In the genomic region with DNA sequence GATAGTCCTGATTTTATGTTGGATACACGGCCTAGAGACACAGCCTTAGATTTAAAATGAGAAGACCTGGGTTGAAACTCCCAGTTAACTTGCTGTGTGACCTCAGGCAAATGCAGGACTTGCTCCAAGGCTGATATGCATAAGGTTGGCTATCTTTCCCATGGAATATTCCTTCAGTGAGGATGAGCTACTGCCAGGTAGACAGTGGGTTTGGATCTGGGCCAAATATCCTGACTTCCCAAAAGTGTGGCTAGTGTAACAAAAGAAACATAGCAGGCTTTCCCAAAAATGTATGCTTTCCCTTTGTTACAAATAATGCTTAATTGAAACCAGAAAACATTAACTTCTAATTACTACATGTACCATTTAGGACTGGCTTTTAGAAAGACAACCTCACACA, we compare ENCODE assay signal across 8 cellular contexts. TPM values are rescaled to one million over a fixed set of nuclear protein-coding genes. Genes with fewer than 3 reads are reported as not detected.
DNase-seq lines count a peak whose midpoint lies in the region; ATAC-seq and TF ChIP-seq lines count a peak whose summit lies in the region.

No MANE protein-coding gene starts in this region.

- no peaks in the 10 kb centered on the region; a peak in 1 of 7 replicates for H3K36me3 Mint-ChIP-seq in H9 (ENCODE audit: insufficient read depth in 1 of 3, low read depth in 3 of 3)

- TF ChIP-seq EP300 in sigmoid colon (IDR thresholded peaks at IDR 0.05), result no peak

- H2BK15ac ChIP-seq in H9 (ENCODE audit: low read depth, low read length), result no peak overlapping the region

- no CpG with 5 or more reads among the region's 1 CpG for WGBS in H9 (ENCODE audit: extremely low coverage, insufficient read length, low lambda C conversion rate)
- 26 to 49% methylated on average over 1 of the region's 1 CpG for WGBS in sigmoid colon, 2 donors

- H3K27ac ChIP-seq in H9 (ENCODE audit: insufficient read length, low read depth, low read length) (no peak overlapping the region), SK-N-MC (no peak overlapping the region), fibroblast of lung (ENCODE audit: insufficient read depth, low read length) (no peak overlapping the region), sigmoid colon (peak overlapping the region; percentile 87 to 97 (median 92))

- H3K79me1 ChIP-seq in H9 (ENCODE audit: insufficient read depth, low read depth, low read length, poor library complexity, severe bottlenecking), result no peaks in the 10 kb centered on the region

- H3K56ac ChIP-seq in H9 (ENCODE audit: insufficient read length, low read depth, low read length), result no peak overlapping the region

- no peak overlapping the region for H2BK20ac ChIP-seq in H9 (ENCODE audit: low read depth, low read length, poor library complexity, severe bottlenecking)

- H3K4me1 ChIP-seq in H9 (ENCODE audit: insufficient read depth, low read length) (no peaks in the 10 kb centered on the region), fibroblast of lung (ENCODE audit: control insufficient read depth, extremely low read depth, insufficient read depth, low read length) (no peaks in the 10 kb centered on the region), sigmoid colon (peaks cover 0 to 36% (median 31%) of the 10 kb centered on the region in 4 donors)

- no peak overlapping the region for H2BK120ac ChIP-seq in H9 (ENCODE audit: low read depth, low read length, poor library complexity, severe bottlenecking)

- peak overlapping the region; percentile 81 to 84 for H3K4me3 Mint-ChIP-seq in H9

- H3K9me3 Mint-ChIP-seq in H9, result no peaks in the 10 kb centered on the region

- intact Hi-C loops in sigmoid colon (cut with DNase I), result loop anchor here (5.0 to 10.0 kb wide), 2 partner anchors 567 to 1099 kb away; a partner anchor contains a TSS

- H4K20me1 ChIP-seq in H9 (ENCODE audit: control insufficient read depth, insufficient read depth, insufficient read length) (no peaks in the 10 kb centered on the region), fibroblast of lung (ENCODE audit: control insufficient read depth, extremely low read depth, insufficient read depth, low read length) (no peaks in the 10 kb centered on the region)

- no peaks in the 10 kb centered on the region; the same call in 1 of the 2 replicates for H3K27me3 ChIP-seq in H9 (ENCODE audit: insufficient read depth, low read length)
- H3K27me3 ChIP-seq in fibroblast of lung (ENCODE audit: control insufficient read depth, insufficient read depth, low read length), result peaks cover 2% of the 10 kb centered on the region
- H3K27me3 ChIP-seq in sigmoid colon, result no peaks in the 10 kb centered on the region

- H3K4me3 ChIP-seq in SK-N-MC (peak overlapping the region; percentile 98), fibroblast of lung (replicated peaks in 1 of 4; ENCODE audit: control extremely low read depth in 1 of 4, insufficient read depth in 1 of 4, low read depth in 3 of 4, low read length in 4 of 4) (peak overlapping the region in 1 of 4 experiments; percentile 68), sigmoid colon (peak overlapping the region in 2 of 4 donors; percentile 65 to 99)

- no peak overlapping the region for H3K14ac ChIP-seq in H9 (ENCODE audit: insufficient read depth, low read length)

- H3T11ph ChIP-seq in H9 (ENCODE audit: low read length), result no peak overlapping the region

- H2AK5ac ChIP-seq in H9 (ENCODE audit: insufficient read length, low read length), result no peak overlapping the region

- DNase-seq in H9 (no peak), SK-N-MC (ENCODE audit: low read depth, low spot score) (no peak), fibroblast of lung (ENCODE audit: low read depth in 2 of 2) (no peak), sigmoid colon (no peak), AG08396 (ENCODE audit: low spot score) (no peak)
- no peak for DNase-seq in stimulated activated CD8-positive, alpha-beta memory T cell treated with anti-CD3 and anti-CD28 coated beads, Interleukin-4, amount 100 ng/mL, for 48 hours

- H2AFZ ChIP-seq in H9 (ENCODE audit: low read length) (no peak overlapping the region), fibroblast of lung (ENCODE audit: low read length) (peak overlapping the region; percentile 91)

- TF ChIP-seq CTCF in H9 (conservative IDR thresholded peaks at IDR 0.05), result no peak
- TF ChIP-seq CTCF in fibroblast of lung (conservative IDR thresholded peaks at IDR 0.05 in 1 of 2, IDR thresholded peaks at IDR 0.05 in 1 of 2; ENCODE audit: low read depth in 1 of 2, low read length in 2 of 2), result no peak
- TF ChIP-seq CTCF in sigmoid colon (IDR thresholded peaks at IDR 0.05), result no peak

- no peak for ATAC-seq in GM19035 (IDR thresholded peaks at IDR 0.05; ENCODE audit: unreplicated experiment)
- ATAC-seq in HG03095 (IDR thresholded peaks at IDR 0.05; ENCODE audit: unreplicated experiment), result no peak

- H2BK12ac ChIP-seq in H9 (ENCODE audit: insufficient read length, low read depth, low read length), result no peak overlapping the region

- H3K79me2 ChIP-seq in H9 (ENCODE audit: insufficient read depth, low read length), result no peaks in the 10 kb centered on the region
- peaks cover 25% of the 10 kb centered on the region for H3K79me2 ChIP-seq in fibroblast of lung (ENCODE audit: control insufficient read depth, insufficient read depth, low read length)

- no peak overlapping the region for H3K23ac ChIP-seq in H9 (ENCODE audit: insufficient read length, low read depth, low read length)

- H3K9ac ChIP-seq in H9 (ENCODE audit: extremely low read depth, insufficient read length, low read length) (no peak overlapping the region), SK-N-MC (ENCODE audit: insufficient read length) (no peak overlapping the region), fibroblast of lung (ENCODE audit: insufficient read depth, low read length) (no peak overlapping the region)

- no peak overlapping the region for H3K27ac Mint-ChIP-seq in H9

- H3K27me3 Mint-ChIP-seq in H9 (ENCODE audit: low read depth), result peaks cover 32% of the 10 kb centered on the region

- H3K36me3 ChIP-seq in SK-N-MC (ENCODE audit: insufficient read depth, low read length) (peaks cover 10% of the 10 kb centered on the region), fibroblast of lung (ENCODE audit: control insufficient read depth, insufficient read depth, low read length) (no peaks in the 10 kb centered on the region), sigmoid colon (peaks cover 0 to 6% (median 0%) of the 10 kb centered on the region in 4 donors)

- no peak overlapping the region for H2BK5ac ChIP-seq in H9 (ENCODE audit: insufficient read length, low read length)

- H4K5ac ChIP-seq in H9 (ENCODE audit: insufficient read length, low read depth, low read length), result no peak overlapping the region

- H3K4me2 ChIP-seq in H9 (ENCODE audit: insufficient read depth, insufficient read length, low read length), result peak overlapping the region; percentile 96
- no peak overlapping the region for H3K4me2 ChIP-seq in fibroblast of lung (ENCODE audit: extremely low read depth, insufficient read depth, low read length)

- H3K23me2 ChIP-seq in H9 (ENCODE audit: insufficient read length, low read depth, low read length, poor library complexity, severe bottlenecking), result peaks cover 5% of the 10 kb centered on the region

- H3K9me3 ChIP-seq in H9 (ENCODE audit: control insufficient read depth, low read depth, low read length) (no peaks in the 10 kb centered on the region), SK-N-MC (ENCODE audit: low read depth, low read length) (no peaks in the 10 kb centered on the region), fibroblast of lung (ENCODE audit: control insufficient read depth, insufficient read depth, low read depth, low read length) (no peaks in the 10 kb centered on the region), sigmoid colon (no peaks in the 10 kb centered on the region)

- TF ChIP-seq POLR2A in sigmoid colon (IDR thresholded peaks at IDR 0.05), result no peak

- no peak overlapping the region for H4K91ac ChIP-seq in H9 (ENCODE audit: insufficient read length, low read depth, low read length)

- H3K18ac ChIP-seq in H9 (ENCODE audit: insufficient read length, low read depth, low read length), result no peak overlapping the region

- no peak overlapping the region for H3K4ac ChIP-seq in H9 (ENCODE audit: low read depth, low read length)

- H4K8ac ChIP-seq in H9 (replicated peaks; ENCODE audit: insufficient read length, low read depth, low read length), result no peak overlapping the region

- H3K4me1 Mint-ChIP-seq in H9, result peaks cover 16 to 20% of the 10 kb centered on the region in 2 experiments

RNA-seq across cellular contexts. Expression of a gene that starts 0.7 kb away (rescaled TPM):
- total RNA-seq in H9 (2021), result 6.1 and 6.6 TPM in 2 replicates
- total RNA-seq in fibroblast of lung, result 6.4 and 9.7 TPM in 2 replicates
- 4.2 and 6.1 TPM in 2 replicates for polyA plus RNA-seq in fibroblast of lung
- 10.4 and 14.5 TPM in 2 replicates for polyA plus RNA-seq in fibroblast of lung (2012)
- polyA minus RNA-seq in fibroblast of lung (ENCODE audit: low replicate concordance), result not detected in 2 replicates
- 10 to 100 TPM; 21.7 to 33.2 (median 31.2) TPM for total RNA-seq in sigmoid colon
- polyA plus RNA-seq in sigmoid colon, result 10 to 100 TPM in 2 of 3 donors, 1 to 10 TPM in 1; 8.8 to 16.2 (median 12.5) TPM

Comparison
In these comparisons a context has a peak if more than half of its experiments do, and no peak if none do; other contexts are left out.
1. H3K27ac ChIP-seq: peak in sigmoid colon (4 of 4); none in H9 (single experiment), SK-N-MC (single experiment) and fibroblast of lung (single experiment).